In genomic region chr2:159286709-159287441, GRCh38 we compare ENCODE assay signal across 8 cellular contexts.
DNase-seq lines count a peak whose midpoint lies in the region; ATAC-seq lines count a peak whose summit lies in the region.

No MANE protein-coding gene starts in this region.

- no peaks in the 10 kb centered on the region for H3K9me3 Mint-ChIP-seq in memory B cell

- H3K27ac Mint-ChIP-seq in memory B cell: peak overlapping the region; percentile 72

- peaks cover 3% of the 10 kb centered on the region for H3K36me3 Mint-ChIP-seq in memory B cell

- peaks cover 15% of the 10 kb centered on the region for H3K4me1 Mint-ChIP-seq in memory B cell

- peak; percentile 85 for DNase-seq in CMK (ENCODE audit: low read depth)
- peak; percentile 83 for DNase-seq in HS-5 (ENCODE audit: low read depth)
- peak; percentile 80 for DNase-seq in NK-92 (lab: John Stamatoyannopoulos, UW; ENCODE audit: unreplicated experiment)
- peak; percentile 98 for DNase-seq in activated CD8-positive, alpha-beta memory T cell treated with anti-CD3 and anti-CD28 coated beads for 24 hours
- peak; percentile 98 for DNase-seq in effector CD8-positive, alpha-beta T cell (lab: John Stamatoyannopoulos, UW)
- peak; percentile 95 for DNase-seq in memory B cell (ENCODE audit: low spot score in 2 of 2)
- peak; percentile 95 for DNase-seq in stimulated activated CD8-positive, alpha-beta memory T cell treated with anti-CD3 and anti-CD28 coated beads, Interleukin-12 subunit alpha, Interleukin-12 subunit beta, amount 100 ng/mL, for 1 hour (ENCODE audit: low read depth)

- H3K27me3 Mint-ChIP-seq in memory B cell: peaks cover 2% of the 10 kb centered on the region

- peak overlapping the region; percentile 88 for H3K4me3 Mint-ChIP-seq in memory B cell

- ATAC-seq in GM19468 (IDR thresholded peaks at IDR 0.05; ENCODE audit: extremely low read depth, unreplicated experiment): peak; percentile 68
- peak; percentile 94 for ATAC-seq in memory B cell (ENCODE audit: low read depth)

Comparison
In these comparisons a context has a peak if more than half of its experiments do, and no peak if none do; other contexts are left out.
1. Peak in every context shown above with its lines: DNase-seq and ATAC-seq.